1 cellular context compared by ENCODE assay signal in the genomic region with DNA sequence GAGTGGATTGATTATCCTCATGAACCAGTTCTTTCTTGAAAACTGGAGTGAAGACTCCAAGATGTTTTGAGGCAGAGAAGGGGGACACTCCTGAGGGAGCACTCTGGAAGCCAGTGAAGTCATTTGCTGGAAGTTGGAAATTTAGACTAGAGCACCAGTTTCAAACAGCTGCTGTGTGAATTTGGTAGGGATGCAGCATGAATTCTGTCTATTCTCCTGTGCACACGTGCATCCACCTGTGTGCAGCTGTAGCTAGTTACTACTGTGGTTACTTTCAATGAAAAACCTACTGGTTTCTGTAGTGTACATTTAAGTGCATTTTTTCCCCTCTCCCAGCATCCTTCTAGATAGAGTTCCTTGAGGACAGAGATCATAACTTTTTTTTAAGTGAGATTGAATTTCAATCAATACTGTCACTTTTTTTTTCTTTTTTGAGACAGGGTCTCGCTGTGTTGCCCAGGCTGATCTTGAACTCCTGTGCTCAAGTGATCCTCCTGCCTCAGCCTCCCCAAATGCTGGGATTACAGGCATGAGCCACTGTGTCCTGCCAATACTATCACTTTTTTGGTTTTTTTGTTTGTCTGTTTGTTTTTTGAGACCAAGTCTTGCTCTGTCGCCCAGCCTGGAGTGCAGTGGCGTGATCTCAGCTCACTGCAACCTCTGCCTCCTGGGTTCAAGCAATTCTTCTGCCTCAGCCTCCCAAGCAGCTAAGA.
TF ChIP-seq lines count a peak whose summit lies in the region.

No MANE protein-coding gene starts in this region.

TF ChIP-seq in WTC11, 78 proteins besides CTCF, POLR2A, EP300 and RAD21 (continued from another document):
- TF ChIP-seq, protein P1, sequence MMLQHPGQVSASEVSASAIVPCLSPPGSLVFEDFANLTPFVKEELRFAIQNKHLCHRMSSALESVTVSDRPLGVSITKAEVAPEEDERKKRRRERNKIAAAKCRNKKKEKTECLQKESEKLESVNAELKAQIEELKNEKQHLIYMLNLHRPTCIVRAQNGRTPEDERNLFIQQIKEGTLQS (CRISPR knock-in tag; conservative IDR thresholded peaks at IDR 0.05), result no peak
- TF ChIP-seq, protein P2, sequence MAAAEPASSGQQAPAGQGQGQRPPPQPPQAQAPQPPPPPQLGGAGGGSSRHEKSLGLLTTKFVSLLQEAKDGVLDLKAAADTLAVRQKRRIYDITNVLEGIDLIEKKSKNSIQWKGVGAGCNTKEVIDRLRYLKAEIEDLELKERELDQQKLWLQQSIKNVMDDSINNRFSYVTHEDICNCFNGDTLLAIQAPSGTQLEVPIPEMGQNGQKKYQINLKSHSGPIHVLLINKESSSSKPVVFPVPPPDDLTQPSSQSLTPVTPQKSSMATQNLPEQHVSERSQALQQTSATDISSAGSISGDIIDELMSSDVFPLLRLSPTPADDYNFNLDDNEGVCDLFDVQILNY (CRISPR knock-in tag; IDR thresholded peaks at IDR 0.05), result no peak
- no peak for TF ChIP-seq NR2C2 (CRISPR knock-in tag; IDR thresholded peaks at IDR 0.05)
- TF ChIP-seq, protein P3, sequence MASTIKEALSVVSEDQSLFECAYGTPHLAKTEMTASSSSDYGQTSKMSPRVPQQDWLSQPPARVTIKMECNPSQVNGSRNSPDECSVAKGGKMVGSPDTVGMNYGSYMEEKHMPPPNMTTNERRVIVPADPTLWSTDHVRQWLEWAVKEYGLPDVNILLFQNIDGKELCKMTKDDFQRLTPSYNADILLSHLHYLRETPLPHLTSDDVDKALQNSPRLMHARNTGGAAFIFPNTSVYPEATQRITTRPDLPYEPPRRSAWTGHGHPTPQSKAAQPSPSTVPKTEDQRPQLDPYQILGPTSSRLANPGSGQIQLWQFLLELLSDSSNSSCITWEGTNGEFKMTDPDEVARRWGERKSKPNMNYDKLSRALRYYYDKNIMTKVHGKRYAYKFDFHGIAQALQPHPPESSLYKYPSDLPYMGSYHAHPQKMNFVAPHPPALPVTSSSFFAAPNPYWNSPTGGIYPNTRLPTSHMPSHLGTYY (CRISPR knock-in tag; IDR thresholded peaks at IDR 0.05), result no peak
TF ChIP-seq in WTC11: peak in this region for 0.
